In genomic region chr4:95263960-95264359, GRCh38 we compare ENCODE assay signal across 19 cellular contexts.
"Had no signal": no experiment of that assay in that cellular context is flagged by ENCODE, and none has a peak within 500 bp of the region (broad histone marks: within the 10 kb centered on the region; RNA-seq: fewer than 3 reads in every experiment).

No MANE protein-coding gene starts in this region.

- H3K27ac ChIP-seq: gastroesophageal sphincter, right atrium auricular region, sigmoid colon, skin epidermis, testis, tibial nerve, upper lobe of right lung, vagina had no signal

- DNase-seq: effector CD8-positive, alpha-beta T cell; immature natural killer cell; kidney; left colon; left ventricle myocardium superior; mesendoderm; naive thymus-derived CD4-positive, alpha-beta T cell; nephron progenitor cell; posterior cingulate gyrus; sigmoid colon; stimulated activated CD4-positive, alpha-beta T cell treated with anti-CD3 and anti-CD28 coated beads, Interleukin-2, amount 100 ng/mL, for 48 hours; stimulated activated naive CD4-positive, alpha-beta T cell treated with Interleukin-2 at 50 U/mL for 16 hours; upper lobe of right lung had no signal

- ATAC-seq: gastroesophageal sphincter; left colon; naive thymus-derived CD4-positive, alpha-beta T cell; upper lobe of right lung had no signal
